ENCODE assay signal across 13 cellular contexts in genomic region chr6:82786251-82786650, GRCh38.
DNase-seq lines count a peak whose midpoint lies in the region; ATAC-seq and TF ChIP-seq lines count a peak whose summit lies in the region.
"Had no signal": no experiment of that assay in that cellular context is flagged by ENCODE, and none has a peak within 500 bp of the region (broad histone marks: within the 10 kb centered on the region; RNA-seq: fewer than 3 reads in every experiment).

No MANE protein-coding gene starts in this region.

- H3K4me3 Mint-ChIP-seq in activated naive CD8-positive, alpha-beta T cell treated with anti-CD3 and anti-CD28 coated beads for 36 hours = no peak overlapping the region
- H3K4me3 Mint-ChIP-seq: CD4-positive, CD25-positive, alpha-beta regulatory T cell; IgD-negative memory B cell had no signal

- H3K4me1 Mint-ChIP-seq in activated naive CD8-positive, alpha-beta T cell treated with anti-CD3 and anti-CD28 coated beads for 36 hours = no peaks in the 10 kb centered on the region
- H3K4me1 Mint-ChIP-seq: CD4-positive, CD25-positive, alpha-beta regulatory T cell; IgD-negative memory B cell had no signal

- H3K9me3 Mint-ChIP-seq in activated naive CD8-positive, alpha-beta T cell treated with anti-CD3 and anti-CD28 coated beads for 36 hours = peaks cover 1% of the 10 kb centered on the region

- no peak overlapping the region for H3K27ac Mint-ChIP-seq in activated naive CD8-positive, alpha-beta T cell treated with anti-CD3 and anti-CD28 coated beads for 36 hours
- H3K27ac Mint-ChIP-seq: CD4-positive, CD25-positive, alpha-beta regulatory T cell; IgD-negative memory B cell had no signal

- DNase-seq in COLO668 (lab: John Stamatoyannopoulos, UW; ENCODE audit: unreplicated experiment) (peak; percentile 69), DMS53 treated with DMSO at 0.1 percent for 48 hours (lab: John Stamatoyannopoulos, UW; ENCODE audit: unreplicated experiment) (peak; percentile 31), NCI-H510A treated with DMSO at 0.1 percent for 48 hours (lab: John Stamatoyannopoulos, UW) (peak; percentile 63), kidney glomerular epithelial cell (lab: John Stamatoyannopoulos, UW) (peak; percentile 23)
- DNase-seq in activated naive CD8-positive, alpha-beta T cell treated with anti-CD3 and anti-CD28 coated beads for 36 hours = no peak
- DNase-seq: ACHN; CD4-positive, CD25-positive, alpha-beta regulatory T cell; H7; NCI-H2029 treated with DMSO at 0.1 percent for 48 hours; NCI-H526 treated with DMSO at 0.1 percent for 48 hours had no signal

- no peaks in the 10 kb centered on the region for H3K27me3 Mint-ChIP-seq in activated naive CD8-positive, alpha-beta T cell treated with anti-CD3 and anti-CD28 coated beads for 36 hours
- H3K27me3 Mint-ChIP-seq: CD4-positive, CD25-positive, alpha-beta regulatory T cell; IgD-negative memory B cell had no signal

- H3K36me3 Mint-ChIP-seq in activated naive CD8-positive, alpha-beta T cell treated with anti-CD3 and anti-CD28 coated beads for 36 hours = no peaks in the 10 kb centered on the region
- H3K36me3 Mint-ChIP-seq: CD4-positive, CD25-positive, alpha-beta regulatory T cell; IgD-negative memory B cell had no signal

- ATAC-seq in HG03378 (IDR thresholded peaks at IDR 0.05; ENCODE audit: unreplicated experiment) (no peak), GM18505 (IDR thresholded peaks at IDR 0.05; ENCODE audit: unreplicated experiment) (no peak)

- no peak for TF ChIP-seq POLR2A in GM18505 (IDR thresholded peaks at IDR 0.05; ENCODE audit: borderline replicate concordance, extremely low read depth, insufficient read depth, insufficient read length)
